Comparison of ENCODE assay signal across 1 cellular context in the genomic region with DNA sequence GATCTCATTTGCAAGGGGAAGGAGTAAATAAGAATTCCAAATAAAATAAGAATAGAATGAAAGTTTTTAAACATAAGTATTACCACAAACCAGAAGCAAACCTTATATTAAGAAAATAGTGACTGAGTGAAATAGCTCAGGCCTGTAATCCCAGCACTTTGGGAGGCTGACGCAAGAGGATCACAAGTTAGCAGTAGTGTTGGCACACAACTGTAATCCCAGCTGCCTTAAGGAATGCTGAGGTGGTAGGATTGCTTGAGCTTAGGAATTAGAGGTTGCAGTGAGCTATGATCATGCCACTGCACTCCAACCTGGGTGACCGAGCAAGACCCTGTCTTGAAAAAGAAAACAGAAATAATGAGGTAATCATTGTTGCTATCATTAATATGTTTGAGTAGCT.
TF ChIP-seq lines count a peak whose summit lies in the region.

No MANE protein-coding gene starts in this region.

TF ChIP-seq in GM23338, 12 proteins besides CTCF, POLR2A, EP300 and RAD21 (continued from another document):
- no peak for TF ChIP-seq ZNF462 (CRISPR knock-in tag; IDR thresholded peaks at IDR 0.05)
- no peak for TF ChIP-seq NANOG (IDR thresholded peaks at IDR 0.05; ENCODE audit: borderline replicate concordance)
- no peak for TF ChIP-seq STAT1 (IDR thresholded peaks at IDR 0.05; ENCODE audit: unreplicated experiment)
- no peak for TF ChIP-seq ETS1 (IDR thresholded peaks at IDR 0.05)
- TF ChIP-seq CREB1 (CRISPR knock-in tag; IDR thresholded peaks at IDR 0.05; ENCODE audit: low read depth), result no peak
- TF ChIP-seq, protein P1, sequence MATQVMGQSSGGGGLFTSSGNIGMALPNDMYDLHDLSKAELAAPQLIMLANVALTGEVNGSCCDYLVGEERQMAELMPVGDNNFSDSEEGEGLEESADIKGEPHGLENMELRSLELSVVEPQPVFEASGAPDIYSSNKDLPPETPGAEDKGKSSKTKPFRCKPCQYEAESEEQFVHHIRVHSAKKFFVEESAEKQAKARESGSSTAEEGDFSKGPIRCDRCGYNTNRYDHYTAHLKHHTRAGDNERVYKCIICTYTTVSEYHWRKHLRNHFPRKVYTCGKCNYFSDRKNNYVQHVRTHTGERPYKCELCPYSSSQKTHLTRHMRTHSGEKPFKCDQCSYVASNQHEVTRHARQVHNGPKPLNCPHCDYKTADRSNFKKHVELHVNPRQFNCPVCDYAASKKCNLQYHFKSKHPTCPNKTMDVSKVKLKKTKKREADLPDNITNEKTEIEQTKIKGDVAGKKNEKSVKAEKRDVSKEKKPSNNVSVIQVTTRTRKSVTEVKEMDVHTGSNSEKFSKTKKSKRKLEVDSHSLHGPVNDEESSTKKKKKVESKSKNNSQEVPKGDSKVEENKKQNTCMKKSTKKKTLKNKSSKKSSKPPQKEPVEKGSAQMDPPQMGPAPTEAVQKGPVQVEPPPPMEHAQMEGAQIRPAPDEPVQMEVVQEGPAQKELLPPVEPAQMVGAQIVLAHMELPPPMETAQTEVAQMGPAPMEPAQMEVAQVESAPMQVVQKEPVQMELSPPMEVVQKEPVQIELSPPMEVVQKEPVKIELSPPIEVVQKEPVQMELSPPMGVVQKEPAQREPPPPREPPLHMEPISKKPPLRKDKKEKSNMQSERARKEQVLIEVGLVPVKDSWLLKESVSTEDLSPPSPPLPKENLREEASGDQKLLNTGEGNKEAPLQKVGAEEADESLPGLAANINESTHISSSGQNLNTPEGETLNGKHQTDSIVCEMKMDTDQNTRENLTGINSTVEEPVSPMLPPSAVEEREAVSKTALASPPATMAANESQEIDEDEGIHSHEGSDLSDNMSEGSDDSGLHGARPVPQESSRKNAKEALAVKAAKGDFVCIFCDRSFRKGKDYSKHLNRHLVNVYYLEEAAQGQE (IDR thresholded peaks at IDR 0.05; ENCODE audit: unreplicated experiment), result no peak
- TF ChIP-seq POLR2AphosphoS5 (IDR thresholded peaks at IDR 0.05; ENCODE audit: low read depth), result no peak
